In genomic region chr13:46687810-46688209, GRCh38 we compare ENCODE assay signal across 9 cellular contexts.
DNase-seq lines count a peak whose midpoint lies in the region; ATAC-seq, FAIRE-seq and TF ChIP-seq lines count a peak whose summit lies in the region.
"Had no signal": no experiment of that assay in that cellular context is flagged by ENCODE, and none has a peak within 500 bp of the region (broad histone marks: within the 10 kb centered on the region; RNA-seq: fewer than 3 reads in every experiment).

No MANE protein-coding gene starts in this region.

- TF ChIP-seq CTCF in bronchial epithelial cell (IDR thresholded peaks at IDR 0.05; ENCODE audit: insufficient read depth, low read length, severe bottlenecking) (no peak), pancreas (IDR thresholded peaks at IDR 0.05) (no peak), nephron progenitor cell (IDR thresholded peaks at IDR 0.05) (no peak), WERI-Rb-1 (IDR thresholded peaks at IDR 0.05; ENCODE audit: low read depth, low read length) (no peak)

- H3K36me3 ChIP-seq in bronchial epithelial cell (ENCODE audit: control insufficient read depth, insufficient read depth, low read length) = peaks cover 2% of the 10 kb centered on the region
- H3K36me3 ChIP-seq in pancreas = no peaks in the 10 kb centered on the region
- peaks cover 64% of the 10 kb centered on the region for H3K36me3 ChIP-seq in WERI-Rb-1

- H3K9me3 ChIP-seq in pancreas (no peaks in the 10 kb centered on the region), WERI-Rb-1 (ENCODE audit: severe bottlenecking) (no peaks in the 10 kb centered on the region)

- no peak overlapping the region for H3K27ac Mint-ChIP-seq in activated CD4-positive, alpha-beta T cell treated with anti-CD3 and anti-CD28 coated beads, Interleukin-2, amount 10 ng/mL, durations not matched to agents 7 days and 5 days
- no peak overlapping the region for H3K27ac Mint-ChIP-seq in nephron progenitor cell

- intact Hi-C loops in pancreas (cut with DNase I) = no loop called here

- H3K27me3 Mint-ChIP-seq in activated CD4-positive, alpha-beta T cell treated with anti-CD3 and anti-CD28 coated beads, Interleukin-2, amount 10 ng/mL, durations not matched to agents 7 days and 5 days = no peaks in the 10 kb centered on the region
- no peaks in the 10 kb centered on the region for H3K27me3 Mint-ChIP-seq in nephron progenitor cell (ENCODE audit: low read depth, poor library complexity)

- no peak for FAIRE-seq in bronchial epithelial cell (lab: Jason Lieb, UNC)
- FAIRE-seq in pancreas (lab: Jason Lieb, UNC) = no peak

- ATAC-seq in pancreas = peak; percentile 79 to 93 (median 88)

- H3K4me3 ChIP-seq in bronchial epithelial cell (ENCODE audit: low read depth, low read length) = no peak overlapping the region
- H3K4me3 ChIP-seq in pancreas = no peak overlapping the region
- no peak overlapping the region for H3K4me3 ChIP-seq in WERI-Rb-1 (ENCODE audit: low read depth, low read length)

- POLR2A ChIA-PET in activated CD4-positive, alpha-beta T cell treated with anti-CD3 and anti-CD28 coated beads, Interleukin-2, amount 10 ng/mL, durations not matched to agents 7 days and 5 days (lab: Charles Lee) = no interaction called here

- DNase-seq in activated CD4-positive, alpha-beta T cell treated with anti-CD3 and anti-CD28 coated beads, Interleukin-2, amount 50 U/mL, for 4 hours = peak; percentile 14 to 15
- DNase-seq in activated CD4-positive, alpha-beta T cell treated with anti-CD3 and anti-CD28 coated beads, Interleukin-2, amount 10 ng/mL, durations not matched to agents 7 days and 5 days = no peak
- DNase-seq in LoVo (ENCODE audit: low spot score) (peak; percentile 61), bronchial epithelial cell (ENCODE audit: low read depth) (peak; percentile 73), pancreas (peak in 2 of 6 donors; percentile 31 to 33), nephron progenitor cell (no peak), GOT3 (lab: John Stamatoyannopoulos, UW) (no peak), WERI-Rb-1 (no peak)

- H3K4me1 Mint-ChIP-seq in activated CD4-positive, alpha-beta T cell treated with anti-CD3 and anti-CD28 coated beads, Interleukin-2, amount 10 ng/mL, durations not matched to agents 7 days and 5 days = peaks cover 30% of the 10 kb centered on the region
- peaks cover 68% of the 10 kb centered on the region for H3K4me1 Mint-ChIP-seq in nephron progenitor cell

- H3K27ac ChIP-seq in pancreas = no peak overlapping the region
- H3K27ac ChIP-seq in WERI-Rb-1 = no peak overlapping the region
- H3K27ac ChIP-seq: parathyroid adenoma had no signal

- H3K27me3 ChIP-seq in bronchial epithelial cell (ENCODE audit: control insufficient read depth, insufficient read depth, low read length) (no peaks in the 10 kb centered on the region), pancreas (no peaks in the 10 kb centered on the region), WERI-Rb-1 (ENCODE audit: insufficient read depth, low read depth, severe bottlenecking) (no peaks in the 10 kb centered on the region)

- H3K4me3 Mint-ChIP-seq in activated CD4-positive, alpha-beta T cell treated with anti-CD3 and anti-CD28 coated beads, Interleukin-2, amount 10 ng/mL, durations not matched to agents 7 days and 5 days = no peak overlapping the region
- no peak overlapping the region for H3K4me3 Mint-ChIP-seq in nephron progenitor cell

- CTCF ChIA-PET in activated CD4-positive, alpha-beta T cell treated with anti-CD3 and anti-CD28 coated beads, Interleukin-2, amount 10 ng/mL, durations not matched to agents 7 days and 5 days (lab: Charles Lee) = no interaction called here

- 0 to 3% methylated on average over 1 of the region's 1 CpG for WGBS in pancreas, 2 donors

- peaks cover 0 to 30% (median 8%) of the 10 kb centered on the region in 3 donors for H3K4me1 ChIP-seq in pancreas

- no peaks in the 10 kb centered on the region for H3K9me3 Mint-ChIP-seq in activated CD4-positive, alpha-beta T cell treated with anti-CD3 and anti-CD28 coated beads, Interleukin-2, amount 10 ng/mL, durations not matched to agents 7 days and 5 days
- no peaks in the 10 kb centered on the region for H3K9me3 Mint-ChIP-seq in nephron progenitor cell

- H3K36me3 Mint-ChIP-seq in activated CD4-positive, alpha-beta T cell treated with anti-CD3 and anti-CD28 coated beads, Interleukin-2, amount 10 ng/mL, durations not matched to agents 7 days and 5 days (ENCODE audit: low read depth) = peaks cover 25% of the 10 kb centered on the region
- H3K36me3 Mint-ChIP-seq in nephron progenitor cell (ENCODE audit: low read depth) = peaks cover 32% of the 10 kb centered on the region

Comparison
In these comparisons a context has a peak if more than half of its experiments do, and no peak if none do; other contexts are left out.
1. DNase-seq: peak in activated CD4-positive, alpha-beta T cell treated with anti-CD3 and anti-CD28 coated beads, Interleukin-2, amount 50 U/mL, for 4 hours (2 of 2), LoVo (single experiment) and bronchial epithelial cell (single experiment); none in activated CD4-positive, alpha-beta T cell treated with anti-CD3 and anti-CD28 coated beads, Interleukin-2, amount 10 ng/mL, durations not matched to agents 7 days and 5 days (single experiment), nephron progenitor cell (single experiment), GOT3 (single experiment) and WERI-Rb-1 (single experiment).